Comparison of ENCODE assay signal across 18 cellular contexts in the genomic region with DNA sequence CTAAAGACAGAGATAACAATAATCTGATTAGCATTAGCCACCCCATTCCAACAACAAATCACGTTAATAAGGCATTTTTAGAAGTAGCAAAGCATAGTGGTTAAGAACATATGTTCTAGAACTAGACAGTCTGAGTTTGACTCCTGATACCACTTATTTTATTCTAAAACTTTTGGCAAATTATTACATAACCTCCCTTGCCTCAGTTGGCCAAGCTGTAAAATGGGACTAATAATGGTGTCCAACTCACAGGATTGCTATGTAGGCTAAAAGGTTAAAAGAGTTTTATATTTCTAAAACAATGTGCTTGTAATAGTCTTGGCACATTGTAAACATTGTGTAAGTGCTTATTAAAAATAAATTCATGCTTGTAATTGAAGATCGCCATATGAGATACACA.
DNase-seq lines count a peak whose midpoint lies in the region; ATAC-seq, FAIRE-seq and TF ChIP-seq lines count a peak whose summit lies in the region.
"Had no signal": no experiment of that assay in that cellular context is flagged by ENCODE, and none has a peak within 500 bp of the region (broad histone marks: within the 10 kb centered on the region; RNA-seq: fewer than 3 reads in every experiment).

No MANE protein-coding gene starts in this region.

- H3K27me3 Mint-ChIP-seq in naive thymus-derived CD4-positive, alpha-beta T cell = no peaks in the 10 kb centered on the region

- H2AFZ ChIP-seq in HepG2 (ENCODE audit: low read length) = no peak overlapping the region
- H2AFZ ChIP-seq in OCI-LY7 (ENCODE audit: low read length) = no peak overlapping the region
- H2AFZ ChIP-seq in K562 (ENCODE audit: low read depth, low read length) = no peak overlapping the region
- H2AFZ ChIP-seq: GM23338 had no signal

- H3K36me3 ChIP-seq in HepG2 (replicated peaks in 1 of 2; ENCODE audit: control insufficient read depth in 1 of 2, insufficient read depth in 2 of 2, low read length in 2 of 2) (no peaks in the 10 kb centered on the region), right lobe of liver (no peaks in the 10 kb centered on the region), OCI-LY7 (ENCODE audit: insufficient read depth, low read length) (peaks cover 10% of the 10 kb centered on the region), K562 (ENCODE audit: control insufficient read depth, insufficient read depth, low read length) (no peaks in the 10 kb centered on the region), esophagus squamous epithelium (no peaks in the 10 kb centered on the region)
- no peaks in the 10 kb centered on the region for H3K36me3 ChIP-seq in naive thymus-derived CD4-positive, alpha-beta T cell (ENCODE audit: control insufficient read depth in 2 of 3, insufficient read depth in 3 of 3, low read length in 3 of 3)

- CTCF ChIA-PET in HepG2 (lab: Yijun Ruan, JAX; ENCODE audit: low intra/inter-chr PET ratio, low total read pairs) = no interaction called here
- CTCF ChIA-PET in OCI-LY7 (lab: Charles Lee; ENCODE audit: unreplicated experiment) = no interaction called here
- CTCF ChIA-PET in K562 (lab: Yijun Ruan, JAX; ENCODE audit: low intra/inter-chr PET ratio) = no interaction called here
- CTCF ChIA-PET in naive thymus-derived CD4-positive, alpha-beta T cell (lab: Charles Lee) = interaction anchor here (1.3 kb wide), 1 partner anchor 216 kb away, joined by 4 read pairs; no protein-coding TSS in a partner anchor

- no peaks in the 10 kb centered on the region for H3K9me1 ChIP-seq in K562 (ENCODE audit: control insufficient read depth, insufficient read depth, low read length)

- peaks cover 0 to 16% (median 7%) of the 10 kb centered on the region in 5 donors for H3K36me3 Mint-ChIP-seq in naive thymus-derived CD4-positive, alpha-beta T cell
- H3K36me3 Mint-ChIP-seq: CD8-positive, alpha-beta T cell had no signal

- no peak for DNase-seq in HepG2 (ENCODE audit: low spot score)
- no peak for DNase-seq in right lobe of liver
- no peak for DNase-seq in OCI-LY7 (ENCODE audit: low spot score)
- DNase-seq in K562 (ENCODE audit: extremely low read depth in 1 of 4, low spot score in 3 of 4) = no peak
- no peak for DNase-seq in esophagus squamous epithelium (lab: John Stamatoyannopoulos, UW)
- no peak for DNase-seq in naive thymus-derived CD4-positive, alpha-beta T cell
- no peak for DNase-seq in DMS79 (lab: John Stamatoyannopoulos, UW)
- DNase-seq: Calu3; CD8-positive, alpha-beta T cell; GDM1; HCEC 1CT; IMR-90 had no signal

- peaks cover 0 to 4% (median 0%) of the 10 kb centered on the region in 11 donors for H3K9me3 Mint-ChIP-seq in naive thymus-derived CD4-positive, alpha-beta T cell
- H3K9me3 Mint-ChIP-seq: CD8-positive, alpha-beta T cell; GM23338 had no signal

- TF ChIP-seq RAD21 in HepG2 (CRISPR knock-in tag; IDR thresholded peaks at IDR 0.05) (no peak), K562 (CRISPR knock-in tag; conservative IDR thresholded peaks at IDR 0.05 in 1 of 2, IDR thresholded peaks at IDR 0.05 in 1 of 2) (no peak)

- H3K27me3 ChIP-seq in HepG2 (ENCODE audit: control insufficient read depth in 1 of 2, insufficient read depth in 2 of 2, low read length in 2 of 2) = no peaks in the 10 kb centered on the region
- no peaks in the 10 kb centered on the region for H3K27me3 ChIP-seq in right lobe of liver
- H3K27me3 ChIP-seq in K562 (ENCODE audit: control insufficient read depth in 2 of 2, insufficient read depth in 2 of 2, low read length in 2 of 2) = no peaks in the 10 kb centered on the region
- no peaks in the 10 kb centered on the region for H3K27me3 ChIP-seq in esophagus squamous epithelium
- no peaks in the 10 kb centered on the region for H3K27me3 ChIP-seq in naive thymus-derived CD4-positive, alpha-beta T cell (ENCODE audit: control insufficient read depth in 2 of 2, insufficient read depth in 2 of 2, low read length in 2 of 2)
- H3K27me3 ChIP-seq: BLaER1 treated with 17β-estradiol and CSF1 and Interleukin-3, amounts not matched to agents 10 nM and 100 nM had no signal

- H3K4me1 Mint-ChIP-seq in naive thymus-derived CD4-positive, alpha-beta T cell = peaks cover 13 to 32% (median 29%) of the 10 kb centered on the region in 7 donors

- no peaks in the 10 kb centered on the region for H3K79me2 ChIP-seq in HepG2 (ENCODE audit: insufficient read depth, low read length)
- H3K79me2 ChIP-seq in OCI-LY7 (ENCODE audit: insufficient read depth, low read depth, low read length) = peaks cover 27% of the 10 kb centered on the region
- H3K79me2 ChIP-seq in K562 (ENCODE audit: control insufficient read depth, insufficient read depth, low read length) = no peaks in the 10 kb centered on the region

- no peak for TF ChIP-seq EP300 in HepG2 (IDR thresholded peaks at IDR 0.05; ENCODE audit: low read depth in 2 of 2, low read length in 2 of 2)
- TF ChIP-seq EP300 in HepG2 (CRISPR knock-in tag; IDR thresholded peaks at IDR 0.05; ENCODE audit: borderline replicate concordance) = no peak
- no peak for TF ChIP-seq EP300 in K562 (IDR thresholded peaks at IDR 0.05; ENCODE audit: low read length)

- H3K4me1 ChIP-seq in HepG2 (ENCODE audit: insufficient read depth, low read length) = peaks cover 23% of the 10 kb centered on the region
- H3K4me1 ChIP-seq in right lobe of liver = no peaks in the 10 kb centered on the region
- peaks cover 55% of the 10 kb centered on the region for H3K4me1 ChIP-seq in OCI-LY7 (ENCODE audit: insufficient read depth, low read length, poor library complexity, severe bottlenecking)
- H3K4me1 ChIP-seq in K562 (replicated peaks in 1 of 2; ENCODE audit: control insufficient read depth in 2 of 2, insufficient read depth in 2 of 2, low read length in 2 of 2) = peaks cover 5 to 14% of the 10 kb centered on the region in 2 experiments; a peak in 4 of 5 replicates
- peaks cover 0 to 12% (median 0%) of the 10 kb centered on the region in 3 donors for H3K4me1 ChIP-seq in esophagus squamous epithelium
- H3K4me1 ChIP-seq in naive thymus-derived CD4-positive, alpha-beta T cell (ENCODE audit: control insufficient read depth in 2 of 2, insufficient read depth in 2 of 2, low read length in 2 of 2) = peaks cover 0 to 15% of the 10 kb centered on the region in 2 donors

- H4K20me1 ChIP-seq in HepG2 (ENCODE audit: insufficient read depth, low read length) (no peaks in the 10 kb centered on the region), OCI-LY7 (ENCODE audit: insufficient read depth, low read length) (no peaks in the 10 kb centered on the region), K562 (replicated peaks; ENCODE audit: control insufficient read depth, insufficient read depth, low read length) (no peaks in the 10 kb centered on the region)
- H4K20me1 ChIP-seq: BLaER1 treated with 17β-estradiol and CSF1 and Interleukin-3, amounts not matched to agents 10 nM and 100 nM had no signal

- H3K9me2 ChIP-seq in OCI-LY7 (ENCODE audit: insufficient read depth, low read length) = no peaks in the 10 kb centered on the region

- in situ Hi-C loops in HepG2 (cut with HindIII; ENCODE audit: extremely low pct_ligation_motif_present, low pct_unique_long_range_greater_than_20kb) = no loop called here
- in situ Hi-C loops in K562 (cut with MboI) = no loop called here

- FAIRE-seq in HepG2 (lab: Jason Lieb, UNC) (no peak), K562 (lab: Jason Lieb, UNC) (no peak)
- FAIRE-seq: GM12892, H54 had no signal

- H3K27ac ChIP-seq in HepG2 (ENCODE audit: extremely low read length, insufficient read depth, low read length) = no peak overlapping the region
- H3K27ac ChIP-seq in right lobe of liver = no peak overlapping the region
- peak overlapping the region; percentile 97 for H3K27ac ChIP-seq in OCI-LY7 (ENCODE audit: low read depth, low read length, poor library complexity, severe bottlenecking)
- no peak overlapping the region for H3K27ac ChIP-seq in K562 (ENCODE audit: extremely low read depth, low read depth, low read length)
- no peak overlapping the region for H3K27ac ChIP-seq in esophagus squamous epithelium
- no peak overlapping the region for H3K27ac ChIP-seq in naive thymus-derived CD4-positive, alpha-beta T cell (ENCODE audit: low read depth, low read length)
- H3K27ac ChIP-seq: 22Rv1; BLaER1 treated with 17β-estradiol and CSF1 and Interleukin-3, amounts not matched to agents 10 nM and 100 nM; HL-60 had no signal

- 96% methylated on average over 2 of the region's 2 CpGs for WGBS in HepG2 (ENCODE audit: low lambda C conversion rate)
- WGBS in right lobe of liver (ENCODE audit: insufficient coverage, low coverage, low lambda C conversion rate, missing lambda C conversion rate) = 96% methylated on average over 2 of the region's 2 CpGs
- WGBS in K562 (ENCODE audit: insufficient coverage, low coverage, missing lambda C conversion rate) = 89% methylated on average over 2 of the region's 2 CpGs
- WGBS in esophagus squamous epithelium, 2 donors = 88 to 95% methylated on average over 2 of the region's 2 CpGs

- H3K4me3 Mint-ChIP-seq in naive thymus-derived CD4-positive, alpha-beta T cell = no peak overlapping the region
- H3K4me3 Mint-ChIP-seq: GM23338 had no signal

- BruUV-seq in HepG2 (replicated peaks; lab: Mats Ljungman, UMichigan) (no TSS peak), OCI-LY7 (replicated peaks; lab: Mats Ljungman, UMichigan) (no TSS peak), K562 (replicated peaks; lab: Mats Ljungman, UMichigan) (no TSS peak)

- no peak overlapping the region for H3K4me2 ChIP-seq in HepG2 (ENCODE audit: low read depth, low read length)
- peak overlapping the region; percentile 82; the same call in 1 of the 2 replicates for H3K4me2 ChIP-seq in OCI-LY7 (ENCODE audit: low read length)
- H3K4me2 ChIP-seq in K562 (ENCODE audit: insufficient read depth, low read length) = no peak overlapping the region
- H3K4me2 ChIP-seq: GM23338 had no signal

- no peak overlapping the region for H3K9ac ChIP-seq in HepG2 (ENCODE audit: insufficient read depth, low read depth, low read length)
- H3K9ac ChIP-seq in K562 (ENCODE audit: insufficient read depth in 1 of 2, low read depth in 2 of 2, low read length in 2 of 2) = no peak overlapping the region
- H3K9ac ChIP-seq: BLaER1 treated with 17β-estradiol and CSF1 and Interleukin-3, amounts not matched to agents 10 nM and 100 nM had no signal

- H3K9me3 ChIP-seq in HepG2 (ENCODE audit: low read length) (no peaks in the 10 kb centered on the region), right lobe of liver (no peaks in the 10 kb centered on the region), OCI-LY7 (ENCODE audit: low read length) (no peaks in the 10 kb centered on the region; the same call in 1 of the 2 replicates), K562 (replicated peaks; ENCODE audit: control insufficient read depth, insufficient read depth, low read depth, low read length) (no peaks in the 10 kb centered on the region), esophagus squamous epithelium (no peaks in the 10 kb centered on the region)
- no peaks in the 10 kb centered on the region for H3K9me3 ChIP-seq in naive thymus-derived CD4-positive, alpha-beta T cell (ENCODE audit: control insufficient read depth in 2 of 3, low read length in 3 of 3)

- H3K4me3 ChIP-seq in HepG2 (replicated peaks in 1 of 3; ENCODE audit: insufficient read depth in 1 of 3, low read depth in 2 of 3, low read length in 3 of 3) (no peak overlapping the region), right lobe of liver (no peak overlapping the region), OCI-LY7 (ENCODE audit: low read depth, low read length, poor library complexity, severe bottlenecking) (no peak overlapping the region), K562 (no peak overlapping the region), esophagus squamous epithelium (no peak overlapping the region)
- H3K4me3 ChIP-seq in naive thymus-derived CD4-positive, alpha-beta T cell (ENCODE audit: low read length) = no peak overlapping the region
- H3K4me3 ChIP-seq: BLaER1 treated with 17β-estradiol and CSF1 and Interleukin-3, amounts not matched to agents 10 nM and 100 nM; GM23338 had no signal

- POLR2A ChIA-PET in HepG2 (lab: Yijun Ruan, JAX) (no interaction called here), OCI-LY7 (lab: Charles Lee) (interaction anchor here (0.6 to 5.5 kb wide), 8 partner anchors 9 to 637 kb away, joined by 3 to 31 read pairs (median 6); no protein-coding TSS in a partner anchor), K562 (lab: Yijun Ruan, JAX) (no interaction called here)
- POLR2A ChIA-PET in naive thymus-derived CD4-positive, alpha-beta T cell (lab: Charles Lee) = interaction anchor here (1.4 kb wide), 1 partner anchor 621 kb away, joined by 4 read pairs; no protein-coding TSS in a partner anchor

- TF ChIP-seq POLR2A in HepG2 (IDR thresholded peaks at IDR 0.05; ENCODE audit: insufficient read depth in 1 of 2, low read depth in 2 of 2, low read length in 2 of 2) (no peak), right lobe of liver (IDR thresholded peaks at IDR 0.05) (no peak), K562 (conservative IDR thresholded peaks at IDR 0.05) (no peak), esophagus squamous epithelium (IDR thresholded peaks at IDR 0.05) (no peak)

- intact Hi-C loops in HepG2 (cut with micrococcal nuclease; ENCODE audit: unreplicated experiment) (no loop called here), right lobe of liver (cut with DNase I) (no loop called here), OCI-LY7 (cut with micrococcal nuclease; ENCODE audit: unreplicated experiment) (loop anchor here (10.0 kb wide), 1 partner anchor 950 kb away; a partner anchor contains a TSS), K562 (cut with micrococcal nuclease) (no loop called here), esophagus squamous epithelium (cut with DNase I) (no loop called here)
- intact Hi-C loops in naive thymus-derived CD4-positive, alpha-beta T cell (cut with micrococcal nuclease) = no loop called here

- no peak for ATAC-seq in HepG2
- ATAC-seq in right lobe of liver = no peak
- ATAC-seq in K562 = no peak
- ATAC-seq in naive thymus-derived CD4-positive, alpha-beta T cell = no peak
- ATAC-seq: CD8-positive, alpha-beta T cell; GM23338 had no signal

- no peak overlapping the region for H3K27ac Mint-ChIP-seq in naive thymus-derived CD4-positive, alpha-beta T cell

- no peak for TF ChIP-seq CTCF in HepG2 (CRISPR knock-in tag; IDR thresholded peaks at IDR 0.05)
- TF ChIP-seq CTCF in right lobe of liver (IDR thresholded peaks at IDR 0.05) = no peak
- TF ChIP-seq CTCF in OCI-LY7 (conservative IDR thresholded peaks at IDR 0.05; ENCODE audit: low read length) = no peak
- TF ChIP-seq CTCF in K562 (IDR thresholded peaks at IDR 0.05 in 2 of 3, conservative IDR thresholded peaks at IDR 0.05 in 1 of 3; ENCODE audit: insufficient read depth in 2 of 3, low read depth in 1 of 3, low read length in 3 of 3) = no peak
- no peak for TF ChIP-seq CTCF in esophagus squamous epithelium (IDR thresholded peaks at IDR 0.05)

Comparison
In these comparisons a context has a peak if more than half of its experiments do, and no peak if none do; other contexts are left out.
1. POLR2A ChIA-PET loops: an anchor here in OCI-LY7 (0.6 to 5.5 kb wide) and naive thymus-derived CD4-positive, alpha-beta T cell (1.4 kb wide); none called in HepG2 and K562.